Comparison of ENCODE assay signal across 11 cellular contexts in the genomic region with DNA sequence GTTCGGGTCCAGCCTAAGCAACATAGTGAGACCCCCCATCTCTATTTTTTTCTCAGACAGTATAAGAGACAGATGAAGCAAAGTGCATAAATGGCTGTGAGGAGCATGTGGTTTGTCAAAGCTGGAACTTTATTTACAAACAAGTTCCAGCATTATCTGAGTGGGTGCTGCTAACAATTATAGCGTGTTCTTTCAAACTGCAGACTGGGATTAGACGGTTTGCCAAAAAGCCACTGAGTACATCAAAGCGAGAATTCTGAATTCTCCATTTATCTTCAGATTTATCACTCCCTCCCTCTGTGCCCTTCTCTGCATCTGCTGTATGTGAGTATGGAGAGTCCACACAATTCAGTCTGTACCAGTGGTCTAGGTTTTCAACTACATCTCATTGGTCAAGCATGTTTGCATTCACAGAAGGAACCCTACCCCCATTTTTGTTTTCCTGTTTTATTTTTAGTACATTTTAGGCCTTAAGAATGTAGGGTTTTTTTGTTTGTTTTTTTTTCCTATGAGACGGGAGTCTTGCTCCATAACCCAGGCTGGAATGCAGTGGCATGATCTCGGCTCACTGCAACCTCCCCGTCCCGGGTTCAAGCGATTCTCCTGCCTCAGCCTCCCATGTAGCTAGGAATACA. TPM values are rescaled to one million over a fixed set of nuclear protein-coding genes. Genes with fewer than 3 reads are reported as not detected.
DNase-seq lines count a peak whose midpoint lies in the region; ATAC-seq, FAIRE-seq and TF ChIP-seq lines count a peak whose summit lies in the region.
"Had no signal": no experiment of that assay in that cellular context is flagged by ENCODE, and none has a peak within 500 bp of the region (broad histone marks: within the 10 kb centered on the region; RNA-seq: fewer than 3 reads in every experiment).

No MANE protein-coding gene starts in this region.

- H3K36me3 ChIP-seq in mammary epithelial cell (ENCODE audit: insufficient read depth, low read length): no peaks in the 10 kb centered on the region
- H3K36me3 ChIP-seq in lower lobe of right lung: no peaks in the 10 kb centered on the region
- no peaks in the 10 kb centered on the region for H3K36me3 ChIP-seq in thyroid gland
- H3K36me3 ChIP-seq: BE2C had no signal

- H3K36me3 Mint-ChIP-seq in activated CD8-positive, alpha-beta memory T cell treated with anti-CD3 and anti-CD28 coated beads, Interleukin-2, amount 10 ng/mL, durations not matched to agents 7 days and 5 days: no peaks in the 10 kb centered on the region

- H3K9me3 ChIP-seq in mammary epithelial cell (replicated peaks; ENCODE audit: insufficient read depth, low read length) (no peaks in the 10 kb centered on the region), lower lobe of right lung (no peaks in the 10 kb centered on the region), thyroid gland (no peaks in the 10 kb centered on the region)
- H3K9me3 ChIP-seq: BE2C had no signal

- no peaks in the 10 kb centered on the region for H3K27me3 ChIP-seq in mammary epithelial cell (ENCODE audit: insufficient read depth, low read length)
- no peaks in the 10 kb centered on the region for H3K27me3 ChIP-seq in lower lobe of right lung (ENCODE audit: low read depth)
- no peaks in the 10 kb centered on the region for H3K27me3 ChIP-seq in thyroid gland
- H3K27me3 ChIP-seq: BE2C had no signal

- H3K27ac ChIP-seq in mammary epithelial cell (ENCODE audit: insufficient read depth, low read depth, low read length): no peak overlapping the region
- peak overlapping the region; percentile 73 for H3K27ac ChIP-seq in lower lobe of right lung
- peak overlapping the region; percentile 23 to 62 (median 61) for H3K27ac ChIP-seq in thyroid gland

- no TSS peak for BruUV-seq in mammary epithelial cell (replicated peaks; lab: Mats Ljungman, UMichigan)

- peak overlapping the region; percentile 73 for H3K27ac Mint-ChIP-seq in activated CD8-positive, alpha-beta memory T cell treated with anti-CD3 and anti-CD28 coated beads, Interleukin-2, amount 10 ng/mL, durations not matched to agents 7 days and 5 days

- no peaks in the 10 kb centered on the region for H4K20me1 ChIP-seq in mammary epithelial cell (ENCODE audit: insufficient read depth, low read length)

- no peaks in the 10 kb centered on the region for H3K79me2 ChIP-seq in mammary epithelial cell (ENCODE audit: insufficient read depth, low read length)

- no peak for ATAC-seq in activated CD8-positive, alpha-beta memory T cell treated with anti-CD3 and anti-CD28 coated beads, Interleukin-2, amount 10 ng/mL, durations not matched to agents 7 days and 5 days
- ATAC-seq in lower lobe of right lung: peak; percentile 13 to 34
- no peak for ATAC-seq in HG03432 (IDR thresholded peaks at IDR 0.05; ENCODE audit: unreplicated experiment)

- no peak for TF ChIP-seq POLR2A in thyroid gland (IDR thresholded peaks at IDR 0.05)
- TF ChIP-seq POLR2A in GM12891 (IDR thresholded peaks at IDR 0.05; ENCODE audit: low read depth, low read length): no peak

- no peak overlapping the region for H3K9ac ChIP-seq in mammary epithelial cell (ENCODE audit: insufficient read depth, low read length)

- DNase-seq in activated CD8-positive, alpha-beta memory T cell treated with anti-CD3 and anti-CD28 coated beads, Interleukin-2, amount 10 ng/mL, durations not matched to agents 7 days and 5 days: no peak
- DNase-seq in activated CD8-positive, alpha-beta memory T cell treated with anti-CD3 and anti-CD28 coated beads for 24 hours: no peak
- no peak for DNase-seq in mammary epithelial cell
- DNase-seq in lower lobe of right lung: no peak
- no peak for DNase-seq in thyroid gland
- no peak for DNase-seq in DMS153 treated with DMSO at 0.1 percent for 48 hours (lab: John Stamatoyannopoulos, UW; ENCODE audit: unreplicated experiment)
- DNase-seq in GM12891 (ENCODE audit: insufficient read length, low spot score): no peak
- DNase-seq: BE2C, NCI-H146, T1000 had no signal

- peaks cover 15% of the 10 kb centered on the region for H3K4me1 Mint-ChIP-seq in activated CD8-positive, alpha-beta memory T cell treated with anti-CD3 and anti-CD28 coated beads, Interleukin-2, amount 10 ng/mL, durations not matched to agents 7 days and 5 days

- no peaks in the 10 kb centered on the region for H3K9me3 Mint-ChIP-seq in activated CD8-positive, alpha-beta memory T cell treated with anti-CD3 and anti-CD28 coated beads, Interleukin-2, amount 10 ng/mL, durations not matched to agents 7 days and 5 days (ENCODE audit: low read depth)

- no peak for FAIRE-seq in GM12891 (lab: Jason Lieb, UNC)

- H3K4me3 Mint-ChIP-seq in activated CD8-positive, alpha-beta memory T cell treated with anti-CD3 and anti-CD28 coated beads, Interleukin-2, amount 10 ng/mL, durations not matched to agents 7 days and 5 days: peak overlapping the region; percentile 42

- peak overlapping the region; percentile 53 for H2AFZ ChIP-seq in mammary epithelial cell (ENCODE audit: low read depth, low read length)

- WGBS in mammary epithelial cell (ENCODE audit: low coverage, missing lambda C conversion rate): 64% methylated on average over 9 of the region's 9 CpGs
- WGBS in thyroid gland, 2 donors: 54 to 55% methylated on average over 9 of the region's 9 CpGs

- no peak overlapping the region for H3K4me2 ChIP-seq in mammary epithelial cell (ENCODE audit: insufficient read depth, low read depth, low read length)

- in situ Hi-C loops in mammary epithelial cell (cut with MboI; ENCODE audit: low sequenced_read_pairs in 2 of 2): no loop called here

- H3K4me1 ChIP-seq in mammary epithelial cell (ENCODE audit: insufficient read depth, low read length) (no peaks in the 10 kb centered on the region), lower lobe of right lung (peaks cover 22% of the 10 kb centered on the region), thyroid gland (peaks cover 4 to 14% of the 10 kb centered on the region in 2 donors)
- H3K4me1 ChIP-seq: BE2C had no signal

- intact Hi-C loops in mammary epithelial cell (cut with micrococcal nuclease): no loop called here
- intact Hi-C loops in lower lobe of right lung (cut with DNase I): no loop called here
- intact Hi-C loops in thyroid gland (cut with DNase I): loop anchor here (5.0 kb wide), 1 partner anchor 313 kb away; a partner anchor contains a TSS

- CTCF ChIA-PET in activated CD8-positive, alpha-beta memory T cell treated with anti-CD3 and anti-CD28 coated beads, Interleukin-2, amount 10 ng/mL, durations not matched to agents 7 days and 5 days (lab: Charles Lee): interaction anchor here (1.1 to 8.4 kb wide), 6 partner anchors 16 to 234 kb away, joined by 4 to 190 read pairs (median 36); a partner anchor contains a TSS
- CTCF ChIA-PET in mammary epithelial cell (lab: Charles Lee; ENCODE audit: low non-redundant PET): no interaction called here

- peaks cover 12% of the 10 kb centered on the region for H3K27me3 Mint-ChIP-seq in activated CD8-positive, alpha-beta memory T cell treated with anti-CD3 and anti-CD28 coated beads, Interleukin-2, amount 10 ng/mL, durations not matched to agents 7 days and 5 days

- H3K4me3 ChIP-seq in mammary epithelial cell (replicated peaks in 1 of 3; ENCODE audit: insufficient read depth in 1 of 3, low read depth in 2 of 3, low read length in 3 of 3) (no peak overlapping the region), lower lobe of right lung (peak overlapping the region; percentile 34), thyroid gland (replicated peaks in 1 of 3) (no peak overlapping the region)

- no peak for TF ChIP-seq CTCF in mammary epithelial cell (conservative IDR thresholded peaks at IDR 0.05 in 1 of 2, IDR thresholded peaks at IDR 0.05 in 1 of 2; ENCODE audit: extremely low read depth in 1 of 2, insufficient read depth in 1 of 2, low read depth in 1 of 2, low read length in 2 of 2)
- TF ChIP-seq CTCF in lower lobe of right lung (IDR thresholded peaks at IDR 0.05): no peak
- no peak for TF ChIP-seq CTCF in thyroid gland (IDR thresholded peaks at IDR 0.05)

- dilution Hi-C loops in mammary epithelial cell (cut with HindIII; ENCODE audit: low sequenced_read_pairs): loop anchor here (5.0 kb wide), 2 partner anchors 53 to 203 kb away; no protein-coding TSS in a partner anchor

TF ChIP-seq in GM12891, 5 proteins besides CTCF, POLR2A, EP300 and RAD21:
- no peak for TF ChIP-seq POLR2AphosphoS5 (IDR thresholded peaks at IDR 0.05; ENCODE audit: low read depth, low read length)
- no peak for TF ChIP-seq POU2F2 (IDR thresholded peaks at IDR 0.05; ENCODE audit: low read depth, low read length)

RNA-seq across cellular contexts. Expression of a gene that starts 18.1 kb away (rescaled TPM):
- 100 to 1,000 TPM; 176 to 205 TPM for total RNA-seq in activated CD8-positive, alpha-beta memory T cell treated with anti-CD3 and anti-CD28 coated beads, Interleukin-2, amount 10 ng/mL, durations not matched to agents 7 days and 5 days
- total RNA-seq in mammary epithelial cell: 10 to 100 TPM; 15.7 to 60.6 TPM
- polyA plus RNA-seq in mammary epithelial cell: 27.4 TPM
- polyA minus RNA-seq in mammary epithelial cell: 34.9 TPM
- total RNA-seq in lower lobe of right lung: 21.6 TPM
- 10 to 100 TPM; 16.9 to 99.4 (median 42.4) TPM for total RNA-seq in thyroid gland
- 25.4 TPM for polyA plus RNA-seq in GM12891 (2012; ENCODE audit: low read depth, missing spikeins)

Comparison
In these comparisons a context has a peak if more than half of its experiments do, and no peak if none do; other contexts are left out.
1. ATAC-seq: peak in lower lobe of right lung (2 of 2); none in activated CD8-positive, alpha-beta memory T cell treated with anti-CD3 and anti-CD28 coated beads, Interleukin-2, amount 10 ng/mL, durations not matched to agents 7 days and 5 days (single experiment) and HG03432 (single experiment).